8 cellular contexts compared by ENCODE assay signal in genomic region chr11:104968365-104968855, GRCh38. TPM values are rescaled to one million over a fixed set of nuclear protein-coding genes. Genes with fewer than 3 reads are reported as not detected.
DNase-seq lines count a peak whose midpoint lies in the region; ATAC-seq and TF ChIP-seq lines count a peak whose summit lies in the region.

Gene CASP4, minus strand, starts transcription at chr11:104968574. Its CDS starts 49 bp downstream, at chr11:104968525.

- intact Hi-C loops in dorsolateral prefrontal cortex (cut with DNase I) = no loop called here
- intact Hi-C loops in mucosa of descending colon (cut with DNase I, micrococcal nuclease) = no loop called here
- intact Hi-C loops in aorta (cut with DNase I) = loop anchor here in 1 of 2 donors (5.0 kb wide), 1 partner anchor 71 kb away; the partner anchor contains the start of gene CASP12

- ATAC-seq in GM19467 (IDR thresholded peaks at IDR 0.05; ENCODE audit: unreplicated experiment) (peak; percentile 85), HG03575 (IDR thresholded peaks at IDR 0.05; ENCODE audit: extremely low read depth, insufficient number of reproducible peaks, low FRiP score, unreplicated experiment) (peak; percentile 63), mucosa of descending colon (peak; percentile 97), aorta (ENCODE audit: low FRiP score) (peak; percentile 91)

- H3K4me3 ChIP-seq in SJCRH30 = peak within 1 kb of the TSS; percentile 50
- peak within 1 kb of the TSS in 57 of 59 donors; percentile 12 to 67 (median 48) for H3K4me3 ChIP-seq in dorsolateral prefrontal cortex
- H3K4me3 ChIP-seq in mucosa of descending colon = peak within 1 kb of the TSS; percentile 28
- H3K4me3 ChIP-seq in aorta (ENCODE audit: low read length in 2 of 2) = peak within 1 kb of the TSS; percentile 97 to 100

- peak; percentile 86 for DNase-seq in ELR (ENCODE audit: low read depth)
- no peak for DNase-seq in SJCRH30
- DNase-seq in dorsolateral prefrontal cortex = no peak
- DNase-seq in mucosa of descending colon = peak in 1 of 3 donors; percentile 59
- no peak for DNase-seq in aorta
- DNase-seq in DMS79 treated with DMSO at 0.1 percent for 48 hours (lab: John Stamatoyannopoulos, UW) = no peak

- H3K9me3 ChIP-seq in SJCRH30 (replicated peaks) (no peaks in the 10 kb centered on the region), mucosa of descending colon (peaks cover 12% of the 10 kb centered on the region), aorta (ENCODE audit: control insufficient read depth, low read length) (no peaks in the 10 kb centered on the region)

- no peaks in the 10 kb centered on the region for H3K36me3 ChIP-seq in SJCRH30
- peaks cover 4% of the 10 kb centered on the region for H3K36me3 ChIP-seq in mucosa of descending colon (ENCODE audit: low read depth)
- no peaks in the 10 kb centered on the region for H3K36me3 ChIP-seq in aorta (ENCODE audit: control insufficient read depth in 1 of 2, insufficient read depth in 2 of 2, low read length in 1 of 2)

- 1 to 2% methylated on average over 4 of the region's 4 CpGs for WGBS in aorta, 2 donors

- TF ChIP-seq CTCF in dorsolateral prefrontal cortex (IDR thresholded peaks at IDR 0.05 in 54 of 56, conservative IDR thresholded peaks at IDR 0.05 in 2 of 56; ENCODE audit: low read depth in 1 of 56, partially characterized antibody in 56 of 56) (no peak), mucosa of descending colon (IDR thresholded peaks at IDR 0.05) (no peak)

- H3K27ac ChIP-seq in SJCRH30 (no peak within 1 kb of the TSS), dorsolateral prefrontal cortex (peak within 1 kb of the TSS in 47 of 59 donors; percentile 1 to 83 (median 59)), aorta (ENCODE audit: low read depth in 1 of 2, low read length in 2 of 2) (peak within 1 kb of the TSS; percentile 67 to 77)

- no peaks in the 10 kb centered on the region for H3K4me1 ChIP-seq in SJCRH30
- H3K4me1 ChIP-seq in mucosa of descending colon (ENCODE audit: low read depth) = peaks cover 15% of the 10 kb centered on the region
- peaks cover 3% of the 10 kb centered on the region in 2 donors for H3K4me1 ChIP-seq in aorta (ENCODE audit: control insufficient read depth in 1 of 2, insufficient read depth in 2 of 2, low read length in 2 of 2)

- H3K27me3 ChIP-seq in SJCRH30 (no peaks in the 10 kb centered on the region), dorsolateral prefrontal cortex (no peaks in the 10 kb centered on the region), aorta (ENCODE audit: control insufficient read depth in 1 of 2, insufficient read depth in 2 of 2, low read length in 1 of 2) (no peaks in the 10 kb centered on the region)

RNA-seq across cellular contexts. Expression of gene CASP4, which starts in this region (rescaled TPM):
- 0.48 and 1.0 TPM in 2 replicates for total RNA-seq in SJCRH30 (2014; rRNA removed; shearing (Covaris generic))
- total RNA-seq in dorsolateral prefrontal cortex (10 to 100 TPM in 28 of 120 experiments, 1 to 10 TPM in 92; 2.0 to 29.4 (median 6.9) TPM), mucosa of descending colon (10 to 100 TPM; 23.4 to 27.5 (median 23.9) TPM), aorta (100 to 1,000 TPM in 1 of 2 donors, 10 to 100 TPM in 1; 55.5 to 103 TPM)
- polyA plus RNA-seq in aorta = 10 to 100 TPM; 33.6 to 59.6 TPM

Comparison
In these comparisons a context has a peak if more than half of its experiments do, and no peak if none do; other contexts are left out.
1. H3K4me3 ChIP-seq: peak in every context shown above with its lines; median percentile 98 in aorta; 50 in SJCRH30; 48 in dorsolateral prefrontal cortex; 28 in mucosa of descending colon.